Comparison of ENCODE assay signal across 14 cellular contexts in genomic region chr2:131444736-131445514, GRCh38. TPM values are rescaled to one million over a fixed set of nuclear protein-coding genes. Genes with fewer than 3 reads are reported as not detected.
"Had no signal": no experiment of that assay in that cellular context is flagged by ENCODE, and none has a peak within 500 bp of the region (broad histone marks: within the 10 kb centered on the region; RNA-seq: fewer than 3 reads in every experiment).

No MANE protein-coding gene starts in this region.

RNA-seq across cellular contexts. Expression of gene TUBA3D, which starts 31.0 kb away (rescaled TPM):
- total RNA-seq: activated B cell treated with CpG ODN at 0.5 μM for 24 hours; activated CD4-positive, alpha-beta memory T cell treated with anti-CD3 and anti-CD28 coated beads, Interleukin-2, amount 10 ng/mL, durations not matched to agents 7 days and 5 days; activated CD4-positive, alpha-beta T cell treated with anti-CD3 and anti-CD28 coated beads, Interleukin-2, amount 10 ng/mL, durations not matched to agents 7 days and 5 days; activated CD8-positive, alpha-beta memory T cell treated with anti-CD3 and anti-CD28 coated beads, Interleukin-2, amount 10 ng/mL, durations not matched to agents 7 days and 5 days; activated CD8-positive, alpha-beta T cell treated with anti-CD3 and anti-CD28 coated beads, Interleukin-2, amount 10 ng/mL, durations not matched to agents 7 days and 5 days; activated naive CD8-positive, alpha-beta T cell treated with anti-CD3 and anti-CD28 coated beads, Interleukin-2, amount 10 ng/mL, durations not matched to agents 7 days and 5 days; activated T-helper 17 cell treated with anti-CD3 and anti-CD28 coated beads, Interleukin-2, amount 50 U/mL, for 72 hours; ascending aorta; bronchial epithelial cell; cardiac muscle cell; T-cell; T-helper 1 cell treated with Interleukin-12 subunit alpha and Interleukin-12 subunit beta and Interleukin-4 antibody, amounts not matched to agents 30 ng/mL and 1 ng/mL, for 36 hours; T-helper 17 cell; T-helper 2 cell treated with Interferon-gamma antibody and Interleukin-4, amounts not matched to agents 100 ng/mL and 5 ng/mL, for 36 hours had no signal
